13 cellular contexts compared by ENCODE assay signal in genomic region chr1:212819704-212820103, GRCh38. TPM values are rescaled to one million over a fixed set of nuclear protein-coding genes. Genes with fewer than 3 reads are reported as not detected.
A peak's percentile ranks its signal among the peaks of the same experiment; 100 is the strongest.
DNase-seq lines count a peak whose midpoint lies in the region; ATAC-seq lines count a peak whose summit lies in the region.
"Had no signal": no experiment of that assay in that cellular context is flagged by ENCODE, and none has a peak within 500 bp of the region (broad histone marks: within the 10 kb centered on the region; RNA-seq: fewer than 3 reads in every experiment).

No MANE protein-coding gene starts in this region.

- DNase-seq in SKM-1 treated with dmso at 0.1 percent for 144 hours (lab: John Stamatoyannopoulos, UW; ENCODE audit: unreplicated experiment) (peak; percentile 46), T-helper 9 cell (no peak), NCI-H2081 (lab: John Stamatoyannopoulos, UW) (no peak)
- DNase-seq in activated naive CD4-positive, alpha-beta T cell treated with anti-CD3 and anti-CD28 coated beads for 36 hours: no peak
- no peak for DNase-seq in effector memory CD8-positive, alpha-beta T cell
- DNase-seq: activated T-cell treated with anti-CD3 and anti-CD28 coated beads, Interleukin-2, amount 50 U/mL, for 24 hours; NCI-H2081 treated with DMSO at 0.1 percent for 48 hours; psoas muscle had no signal

- peaks cover 7% of the 10 kb centered on the region for H3K4me1 Mint-ChIP-seq in stimulated activated memory B cell treated with anti-CD40 and anti-IgM and Interleukin-4, amounts not matched to agents 10 μg/mL and 1 μg/mL and 100 μg/mL, for 72 hours
- H3K4me1 Mint-ChIP-seq in activated naive CD4-positive, alpha-beta T cell treated with anti-CD3 and anti-CD28 coated beads for 36 hours (ENCODE audit: low read depth): peaks cover 5% of the 10 kb centered on the region
- no peaks in the 10 kb centered on the region for H3K4me1 Mint-ChIP-seq in effector memory CD8-positive, alpha-beta T cell (ENCODE audit: low read depth in 2 of 2)

- peaks cover 20% of the 10 kb centered on the region for H3K36me3 Mint-ChIP-seq in stimulated activated memory B cell treated with anti-CD40 and anti-IgM and Interleukin-4, amounts not matched to agents 10 μg/mL and 1 μg/mL and 100 μg/mL, for 72 hours
- H3K36me3 Mint-ChIP-seq in activated naive CD4-positive, alpha-beta T cell treated with anti-CD3 and anti-CD28 coated beads for 36 hours (ENCODE audit: low read depth): peaks cover 5% of the 10 kb centered on the region
- H3K36me3 Mint-ChIP-seq in effector memory CD8-positive, alpha-beta T cell (ENCODE audit: insufficient read depth): no peaks in the 10 kb centered on the region

- H3K9me3 Mint-ChIP-seq in stimulated activated memory B cell treated with anti-CD40 and anti-IgM and Interleukin-4, amounts not matched to agents 10 μg/mL and 1 μg/mL and 100 μg/mL, for 72 hours: peaks cover 5% of the 10 kb centered on the region
- peaks cover 5% of the 10 kb centered on the region for H3K9me3 Mint-ChIP-seq in activated naive CD4-positive, alpha-beta T cell treated with anti-CD3 and anti-CD28 coated beads for 36 hours
- no peaks in the 10 kb centered on the region for H3K9me3 Mint-ChIP-seq in effector memory CD8-positive, alpha-beta T cell

- peak overlapping the region; percentile 58 for H3K27ac Mint-ChIP-seq in stimulated activated memory B cell treated with anti-CD40 and anti-IgM and Interleukin-4, amounts not matched to agents 10 μg/mL and 1 μg/mL and 100 μg/mL, for 72 hours
- no peak overlapping the region for H3K27ac Mint-ChIP-seq in activated naive CD4-positive, alpha-beta T cell treated with anti-CD3 and anti-CD28 coated beads for 36 hours
- H3K27ac Mint-ChIP-seq in effector memory CD8-positive, alpha-beta T cell: no peak overlapping the region
- H3K27ac Mint-ChIP-seq: activated T-cell treated with anti-CD3 and anti-CD28 coated beads, Interleukin-2, amount 50 U/mL, for 24 hours; dendritic cell treated with granulocyte-macrophage colony-stimulating factor and Interleukin-4, amounts not matched to agents 40 ng/mL and 50 ng/mL, for 4 days had no signal

- no peaks in the 10 kb centered on the region for H3K27me3 Mint-ChIP-seq in stimulated activated memory B cell treated with anti-CD40 and anti-IgM and Interleukin-4, amounts not matched to agents 10 μg/mL and 1 μg/mL and 100 μg/mL, for 72 hours
- H3K27me3 Mint-ChIP-seq in activated naive CD4-positive, alpha-beta T cell treated with anti-CD3 and anti-CD28 coated beads for 36 hours (ENCODE audit: low read depth): no peaks in the 10 kb centered on the region
- no peaks in the 10 kb centered on the region for H3K27me3 Mint-ChIP-seq in effector memory CD8-positive, alpha-beta T cell
- H3K27me3 Mint-ChIP-seq: activated T-cell treated with anti-CD3 and anti-CD28 coated beads, Interleukin-2, amount 50 U/mL, for 24 hours; dendritic cell treated with granulocyte-macrophage colony-stimulating factor and Interleukin-4, amounts not matched to agents 40 ng/mL and 50 ng/mL, for 4 days had no signal

- H3K4me3 Mint-ChIP-seq in stimulated activated memory B cell treated with anti-CD40 and anti-IgM and Interleukin-4, amounts not matched to agents 10 μg/mL and 1 μg/mL and 100 μg/mL, for 72 hours: peak overlapping the region; percentile 38
- no peak overlapping the region for H3K4me3 Mint-ChIP-seq in activated naive CD4-positive, alpha-beta T cell treated with anti-CD3 and anti-CD28 coated beads for 36 hours
- no peak overlapping the region for H3K4me3 Mint-ChIP-seq in effector memory CD8-positive, alpha-beta T cell
- H3K4me3 Mint-ChIP-seq: activated T-cell treated with anti-CD3 and anti-CD28 coated beads, Interleukin-2, amount 50 U/mL, for 24 hours; dendritic cell treated with granulocyte-macrophage colony-stimulating factor and Interleukin-4, amounts not matched to agents 40 ng/mL and 50 ng/mL, for 4 days had no signal

- CTCF ChIA-PET in activated naive CD4-positive, alpha-beta T cell treated with anti-CD3 and anti-CD28 coated beads for 36 hours (lab: Charles Lee): interaction anchor here (0.5 to 1.4 kb wide), 4 partner anchors 14 to 1684 kb away, joined by 3 to 5 read pairs (median 3); no protein-coding TSS in a partner anchor

- intact Hi-C loops in activated naive CD4-positive, alpha-beta T cell treated with anti-CD3 and anti-CD28 coated beads for 36 hours (cut with micrococcal nuclease): loop anchor here (5.0 kb wide), 1 partner anchor 38 kb away; the partner anchor contains the start of gene FLVCR1

- ATAC-seq in GM18909 (IDR thresholded peaks at IDR 0.05; ENCODE audit: poor library complexity, unreplicated experiment): peak; percentile 56
- ATAC-seq in HG02884 (IDR thresholded peaks at IDR 0.05; ENCODE audit: unreplicated experiment): peak; percentile 64
- peak; percentile 90 for ATAC-seq in stimulated activated memory B cell treated with anti-CD40 and anti-IgM and Interleukin-4, amounts not matched to agents 10 μg/mL and 1 μg/mL and 100 μg/mL, for 72 hours
- ATAC-seq in effector memory CD8-positive, alpha-beta T cell (replicated peaks): no peak
- ATAC-seq: psoas muscle had no signal

RNA-seq across cellular contexts. Expression of gene SPATA45, which starts 27.7 kb away (rescaled TPM):
- total RNA-seq in activated naive CD4-positive, alpha-beta T cell treated with anti-CD3 and anti-CD28 coated beads for 36 hours: not detected
- total RNA-seq: G401, psoas muscle had no signal

RNA-seq across cellular contexts. Expression of gene TATDN3, which starts 28.0 kb away (rescaled TPM):
- 10 to 100 TPM; 14.9 to 16.9 TPM for total RNA-seq in activated naive CD4-positive, alpha-beta T cell treated with anti-CD3 and anti-CD28 coated beads for 36 hours

RNA-seq across cellular contexts. Expression of gene NSL1, which starts 28.1 kb away (rescaled TPM):
- 10 to 100 TPM; 21.2 to 23.7 TPM for total RNA-seq in activated naive CD4-positive, alpha-beta T cell treated with anti-CD3 and anti-CD28 coated beads for 36 hours

RNA-seq across cellular contexts. Expression of gene FLVCR1, which starts 38.4 kb away (rescaled TPM):
- total RNA-seq in activated naive CD4-positive, alpha-beta T cell treated with anti-CD3 and anti-CD28 coated beads for 36 hours: 1 to 10 TPM; 6.0 to 7.3 TPM
